ENCODE assay signal across 8 cellular contexts in the genomic region with DNA sequence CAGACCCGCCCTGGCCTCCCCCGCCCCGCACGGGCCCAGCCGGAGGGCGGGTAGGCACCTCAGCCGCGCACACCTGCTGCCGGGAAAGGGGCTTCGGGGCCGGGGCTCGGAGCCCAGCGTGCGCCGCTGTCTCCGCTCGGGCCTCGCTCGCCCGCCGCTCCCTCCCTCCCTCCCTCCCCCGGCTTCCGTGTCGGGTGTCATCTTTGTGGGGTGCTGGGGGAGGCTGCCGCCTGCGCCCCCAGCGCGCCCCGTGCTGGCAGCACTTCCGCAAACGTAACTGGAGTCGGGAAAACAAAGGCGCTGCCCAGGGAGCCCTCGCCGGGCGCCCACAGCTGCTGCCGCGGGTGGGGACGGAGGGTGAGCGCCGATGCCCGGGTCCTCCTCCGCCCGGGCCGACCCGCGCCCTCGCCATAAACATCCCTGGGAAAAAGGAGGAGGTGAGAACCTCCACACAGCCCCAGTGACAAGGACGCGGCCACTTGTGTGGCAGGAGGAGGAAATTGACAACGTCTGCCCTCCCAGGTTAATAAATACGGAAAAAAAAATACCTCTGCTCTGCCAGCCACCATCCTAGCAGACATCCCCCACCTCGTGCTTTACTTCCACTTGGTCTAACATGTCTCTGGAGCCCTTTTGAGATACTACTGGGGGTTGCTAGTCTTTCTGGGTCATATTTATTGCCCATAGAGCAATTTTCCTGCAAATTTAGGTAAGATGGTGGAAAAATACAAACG. TPM values are rescaled to one million over a fixed set of nuclear protein-coding genes. Genes with fewer than 3 reads are reported as not detected.
A peak's percentile ranks its signal among the peaks of the same experiment; 100 is the strongest.
DNase-seq lines count a peak whose midpoint lies in the region; ATAC-seq and TF ChIP-seq lines count a peak whose summit lies in the region.

No MANE protein-coding gene starts in this region.

- H3K27ac Mint-ChIP-seq in nephron = peak overlapping the region in 2 of 3 experiments; percentile 16 to 31

- no peaks in the 10 kb centered on the region for H3K36me3 ChIP-seq in BLaER1 treated with 17β-estradiol and CSF1 and Interleukin-3, amounts not matched to agents 10 nM and 100 nM
- no peaks in the 10 kb centered on the region for H3K36me3 ChIP-seq in fibroblast of lung (ENCODE audit: control insufficient read depth, insufficient read depth, low read length)

- H2AFZ ChIP-seq in fibroblast of lung (ENCODE audit: low read length) = peak overlapping the region; percentile 69

- ATAC-seq in HG03342 (IDR thresholded peaks at IDR 0.05; ENCODE audit: unreplicated experiment) = peak; percentile 52

- peak overlapping the region; percentile 76 to 95 (median 85) for H3K4me3 ChIP-seq in BLaER1 treated with 17β-estradiol and CSF1 and Interleukin-3, amounts not matched to agents 10 nM and 100 nM
- peak overlapping the region; percentile 51 to 78 (median 62) for H3K4me3 ChIP-seq in fibroblast of lung (replicated peaks in 1 of 4; ENCODE audit: control extremely low read depth in 1 of 4, insufficient read depth in 1 of 4, low read depth in 3 of 4, low read length in 4 of 4)

- TF ChIP-seq POLR2A in GM19099 (IDR thresholded peaks at IDR 0.05; ENCODE audit: extremely low read depth, insufficient read length, low read depth) = peak; percentile 59

- peaks cover 34% of the 10 kb centered on the region for H3K27me3 Mint-ChIP-seq in nephron (ENCODE audit: low read depth)

- H3K79me2 ChIP-seq in fibroblast of lung (ENCODE audit: control insufficient read depth, insufficient read depth, low read length) = no peaks in the 10 kb centered on the region

- peak overlapping the region; percentile 86 to 97 (median 92) for H3K4me2 ChIP-seq in BLaER1 treated with 17β-estradiol and CSF1 and Interleukin-3, amounts not matched to agents 10 nM and 100 nM
- peak overlapping the region; percentile 80 for H3K4me2 ChIP-seq in fibroblast of lung (ENCODE audit: extremely low read depth, insufficient read depth, low read length)

- peak overlapping the region; percentile 79 to 90 (median 88) for H3K4me3 Mint-ChIP-seq in nephron

- no peaks in the 10 kb centered on the region for H3K4me1 Mint-ChIP-seq in nephron

- H3K27me3 ChIP-seq in BLaER1 treated with 17β-estradiol and CSF1 and Interleukin-3, amounts not matched to agents 10 nM and 100 nM = peaks cover 9 to 36% (median 28%) of the 10 kb centered on the region in 11 experiments; a peak in 18 of 22 replicates
- peaks cover 3% of the 10 kb centered on the region for H3K27me3 ChIP-seq in fibroblast of lung (ENCODE audit: control insufficient read depth, insufficient read depth, low read length)

- DNase-seq in NOMO-1 (lab: John Stamatoyannopoulos, UW; ENCODE audit: unreplicated experiment in 2 of 2) = peak; percentile 24 to 45
- peak; percentile 81 to 83 for DNase-seq in activated T-cell treated with anti-CD3 and anti-CD28 coated beads, Interleukin-2, amount 50 U/mL, for 48 hours
- peak in 1 of 2 donors; percentile 22 for DNase-seq in fibroblast of lung (ENCODE audit: low read depth in 2 of 2)
- DNase-seq in stimulated activated naive CD4-positive, alpha-beta T cell treated with Interleukin-2 at 50 U/mL for 16 hours (lab: John Stamatoyannopoulos, UW) = peak; percentile 69

- peak overlapping the region; percentile 69 to 86 (median 78) for H3K27ac ChIP-seq in BLaER1 treated with 17β-estradiol and CSF1 and Interleukin-3, amounts not matched to agents 10 nM and 100 nM
- no peak overlapping the region for H3K27ac ChIP-seq in fibroblast of lung (ENCODE audit: insufficient read depth, low read length)

- TF ChIP-seq CTCF in fibroblast of lung (conservative IDR thresholded peaks at IDR 0.05 in 1 of 2, IDR thresholded peaks at IDR 0.05 in 1 of 2; ENCODE audit: low read depth in 1 of 2, low read length in 2 of 2) (no peak), nephron (IDR thresholded peaks at IDR 0.05; ENCODE audit: unreplicated experiment in 3 of 3) (no peak)

- peaks cover 15 to 52% (median 23%) of the 10 kb centered on the region in 10 experiments for H3K4me1 ChIP-seq in BLaER1 treated with 17β-estradiol and CSF1 and Interleukin-3, amounts not matched to agents 10 nM and 100 nM
- no peaks in the 10 kb centered on the region for H3K4me1 ChIP-seq in fibroblast of lung (ENCODE audit: control insufficient read depth, extremely low read depth, insufficient read depth, low read length)

- no peaks in the 10 kb centered on the region for H3K36me3 Mint-ChIP-seq in nephron (ENCODE audit: low read depth)

- no peaks in the 10 kb centered on the region for H4K20me1 ChIP-seq in BLaER1 treated with 17β-estradiol and CSF1 and Interleukin-3, amounts not matched to agents 10 nM and 100 nM
- no peaks in the 10 kb centered on the region for H4K20me1 ChIP-seq in fibroblast of lung (ENCODE audit: control insufficient read depth, extremely low read depth, insufficient read depth, low read length)

- no peaks in the 10 kb centered on the region for H3K9me3 Mint-ChIP-seq in nephron

- H3K9me3 ChIP-seq in BLaER1 treated with 17β-estradiol and CSF1 and Interleukin-3, amounts not matched to agents 10 nM and 100 nM (replicated peaks in 1 of 11) = no peaks in the 10 kb centered on the region
- H3K9me3 ChIP-seq in fibroblast of lung (ENCODE audit: control insufficient read depth, insufficient read depth, low read depth, low read length) = no peaks in the 10 kb centered on the region

- H3K9ac ChIP-seq in BLaER1 treated with 17β-estradiol and CSF1 and Interleukin-3, amounts not matched to agents 10 nM and 100 nM = peak overlapping the region; percentile 72 to 90 (median 85)
- H3K9ac ChIP-seq in fibroblast of lung (ENCODE audit: insufficient read depth, low read length) = peak overlapping the region; percentile 50

RNA-seq across cellular contexts. Expression of a gene that starts 0.6 kb away (rescaled TPM):
- total RNA-seq in fibroblast of lung = 15.2 and 31.4 TPM in 2 replicates
- 21.5 and 50.8 TPM in 2 replicates for polyA plus RNA-seq in fibroblast of lung
- polyA plus RNA-seq in fibroblast of lung (2012) = 13.1 and 32.9 TPM in 2 replicates
- 22.8 and 32.0 TPM in 2 replicates for polyA minus RNA-seq in fibroblast of lung (ENCODE audit: low replicate concordance)
